ENCODE assay signal across 1 cellular context in genomic region chr21:28633803-28634572, GRCh38.
TF ChIP-seq lines count a peak whose summit lies in the region.

No MANE protein-coding gene starts in this region.

TF ChIP-seq in GM23338, 12 proteins besides CTCF, POLR2A, EP300 and RAD21 (continued from another document):
- TF ChIP-seq, protein P1, sequence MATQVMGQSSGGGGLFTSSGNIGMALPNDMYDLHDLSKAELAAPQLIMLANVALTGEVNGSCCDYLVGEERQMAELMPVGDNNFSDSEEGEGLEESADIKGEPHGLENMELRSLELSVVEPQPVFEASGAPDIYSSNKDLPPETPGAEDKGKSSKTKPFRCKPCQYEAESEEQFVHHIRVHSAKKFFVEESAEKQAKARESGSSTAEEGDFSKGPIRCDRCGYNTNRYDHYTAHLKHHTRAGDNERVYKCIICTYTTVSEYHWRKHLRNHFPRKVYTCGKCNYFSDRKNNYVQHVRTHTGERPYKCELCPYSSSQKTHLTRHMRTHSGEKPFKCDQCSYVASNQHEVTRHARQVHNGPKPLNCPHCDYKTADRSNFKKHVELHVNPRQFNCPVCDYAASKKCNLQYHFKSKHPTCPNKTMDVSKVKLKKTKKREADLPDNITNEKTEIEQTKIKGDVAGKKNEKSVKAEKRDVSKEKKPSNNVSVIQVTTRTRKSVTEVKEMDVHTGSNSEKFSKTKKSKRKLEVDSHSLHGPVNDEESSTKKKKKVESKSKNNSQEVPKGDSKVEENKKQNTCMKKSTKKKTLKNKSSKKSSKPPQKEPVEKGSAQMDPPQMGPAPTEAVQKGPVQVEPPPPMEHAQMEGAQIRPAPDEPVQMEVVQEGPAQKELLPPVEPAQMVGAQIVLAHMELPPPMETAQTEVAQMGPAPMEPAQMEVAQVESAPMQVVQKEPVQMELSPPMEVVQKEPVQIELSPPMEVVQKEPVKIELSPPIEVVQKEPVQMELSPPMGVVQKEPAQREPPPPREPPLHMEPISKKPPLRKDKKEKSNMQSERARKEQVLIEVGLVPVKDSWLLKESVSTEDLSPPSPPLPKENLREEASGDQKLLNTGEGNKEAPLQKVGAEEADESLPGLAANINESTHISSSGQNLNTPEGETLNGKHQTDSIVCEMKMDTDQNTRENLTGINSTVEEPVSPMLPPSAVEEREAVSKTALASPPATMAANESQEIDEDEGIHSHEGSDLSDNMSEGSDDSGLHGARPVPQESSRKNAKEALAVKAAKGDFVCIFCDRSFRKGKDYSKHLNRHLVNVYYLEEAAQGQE (IDR thresholded peaks at IDR 0.05; ENCODE audit: unreplicated experiment), result no peak
- no peak for TF ChIP-seq POLR2AphosphoS5 (IDR thresholded peaks at IDR 0.05; ENCODE audit: low read depth)
- TF ChIP-seq JUNB (IDR thresholded peaks at IDR 0.05; ENCODE audit: unreplicated experiment), result no peak
